Comparison of ENCODE assay signal across 27 cellular contexts in genomic region chr14:101500061-101500460, GRCh38.
DNase-seq lines count a peak whose midpoint lies in the region; ATAC-seq, FAIRE-seq and TF ChIP-seq lines count a peak whose summit lies in the region.
"Had no signal": no experiment of that assay in that cellular context is flagged by ENCODE, and none has a peak within 500 bp of the region (broad histone marks: within the 10 kb centered on the region; RNA-seq: fewer than 3 reads in every experiment).

No MANE protein-coding gene starts in this region.

- DNase-seq in right atrium auricular region (ENCODE audit: low spot score) (peak; percentile 50), left ventricle myocardium superior (no peak), astrocyte (ENCODE audit: low read depth) (no peak), neural crest cell (ENCODE audit: low read depth, low spot score) (no peak), tibial artery (peak; percentile 8 to 21), retina (no peak), HPDE6-E6E7 (ENCODE audit: extremely low spot score) (no peak), T-helper 17 cell (no peak)
- DNase-seq: C1 segment of cervical spinal cord; CD4-positive, alpha-beta memory T cell; COR-L47; DMS 273 treated with DMSO at 0.1 percent for 48 hours; DMS79; EL; GDM1; HCEC 1CT; NCI-H1048; NCI-H1417; NCI-H1694; NCI-H2029 treated with DMSO at 0.1 percent for 48 hours; NCI-H526 treated with DMSO at 0.1 percent for 48 hours; OCI-M1 had no signal

- no peaks in the 10 kb centered on the region for H3K4me1 ChIP-seq in right atrium auricular region
- no peaks in the 10 kb centered on the region for H3K4me1 ChIP-seq in astrocyte (ENCODE audit: insufficient read depth, low read length)
- no peaks in the 10 kb centered on the region for H3K4me1 ChIP-seq in tibial artery
- H3K4me1 ChIP-seq: Peyer's patch, SJSA1 had no signal

- H3K27ac Mint-ChIP-seq in astrocyte (ENCODE audit: unreplicated experiment) (peak overlapping the region; percentile 7), neural crest cell (ENCODE audit: unreplicated experiment) (peak overlapping the region; percentile 14), T-helper 17 cell (no peak overlapping the region)
- H3K27ac Mint-ChIP-seq: CD4-positive, alpha-beta memory T cell; GM23338 had no signal

- H3K36me3 ChIP-seq in right atrium auricular region (no peaks in the 10 kb centered on the region), astrocyte (ENCODE audit: insufficient read depth, low read length) (no peaks in the 10 kb centered on the region), tibial artery (no peaks in the 10 kb centered on the region)
- H3K36me3 ChIP-seq: Peyer's patch, SJSA1 had no signal

- ATAC-seq in left ventricle myocardium superior (no peak), T-helper 17 cell (no peak)
- ATAC-seq: A549, GM12878, GM23338 had no signal

- no peak overlapping the region for H3K4me2 ChIP-seq in astrocyte (ENCODE audit: low read length)
- H3K4me2 ChIP-seq: A549, GM23338 had no signal

- peaks cover 0 to 8% of the 10 kb centered on the region in 2 donors for H3K9me3 ChIP-seq in right atrium auricular region
- peaks cover 3% of the 10 kb centered on the region for H3K9me3 ChIP-seq in astrocyte (ENCODE audit: insufficient read depth, low read depth, low read length)
- peaks cover 0 to 6% (median 6%) of the 10 kb centered on the region in 3 donors for H3K9me3 ChIP-seq in tibial artery
- no peaks in the 10 kb centered on the region for H3K9me3 ChIP-seq in T-helper 17 cell (ENCODE audit: control insufficient read depth, low read length, poor library complexity, severe bottlenecking)
- H3K9me3 ChIP-seq: Peyer's patch, SJSA1 had no signal

- no peak overlapping the region for H3K9ac ChIP-seq in astrocyte (ENCODE audit: low read length)

- H3K4me1 Mint-ChIP-seq in astrocyte (ENCODE audit: low read depth, unreplicated experiment) (no peaks in the 10 kb centered on the region), neural crest cell (peaks cover 34% of the 10 kb centered on the region), T-helper 17 cell (no peaks in the 10 kb centered on the region)
- H3K4me1 Mint-ChIP-seq: CD4-positive, alpha-beta memory T cell had no signal

- intact Hi-C loops in left ventricle myocardium superior (cut with micrococcal nuclease) = no loop called here
- intact Hi-C loops in tibial artery (cut with DNase I; ENCODE audit: low total_unique reads) = no loop called here

- H4K20me1 ChIP-seq in astrocyte (ENCODE audit: insufficient read depth, low read length) = no peaks in the 10 kb centered on the region

- H3K4me3 Mint-ChIP-seq in astrocyte (ENCODE audit: unreplicated experiment) = no peak overlapping the region
- no peak overlapping the region for H3K4me3 Mint-ChIP-seq in neural crest cell
- H3K4me3 Mint-ChIP-seq in T-helper 17 cell = no peak overlapping the region
- H3K4me3 Mint-ChIP-seq: CD4-positive, alpha-beta memory T cell; GM23338 had no signal

- no peak overlapping the region for H3K27ac ChIP-seq in right atrium auricular region
- H3K27ac ChIP-seq in astrocyte (ENCODE audit: low read depth, low read length) = no peak overlapping the region
- no peak overlapping the region for H3K27ac ChIP-seq in tibial artery
- H3K27ac ChIP-seq: Peyer's patch, SJSA1 had no signal

- H3K36me3 Mint-ChIP-seq in astrocyte (ENCODE audit: low read depth, unreplicated experiment) = no peaks in the 10 kb centered on the region
- no peaks in the 10 kb centered on the region for H3K36me3 Mint-ChIP-seq in neural crest cell (ENCODE audit: low read depth)
- peaks cover 3% of the 10 kb centered on the region for H3K36me3 Mint-ChIP-seq in T-helper 17 cell (ENCODE audit: low read depth)
- H3K36me3 Mint-ChIP-seq: CD4-positive, alpha-beta memory T cell had no signal

- no peak for FAIRE-seq in astrocyte (lab: Jason Lieb, UNC)
- FAIRE-seq: A549, GM12878 had no signal

- H3K9me3 Mint-ChIP-seq in astrocyte (ENCODE audit: unreplicated experiment) = peaks cover 6% of the 10 kb centered on the region
- H3K9me3 Mint-ChIP-seq in neural crest cell = no peaks in the 10 kb centered on the region

- peaks cover 55% of the 10 kb centered on the region for H3K27me3 Mint-ChIP-seq in astrocyte (ENCODE audit: low read depth, unreplicated experiment)
- peaks cover 13% of the 10 kb centered on the region for H3K27me3 Mint-ChIP-seq in neural crest cell (ENCODE audit: low read depth)
- peaks cover 49% of the 10 kb centered on the region for H3K27me3 Mint-ChIP-seq in T-helper 17 cell

- H3K27me3 ChIP-seq in right atrium auricular region = no peaks in the 10 kb centered on the region
- peaks cover 15% of the 10 kb centered on the region for H3K27me3 ChIP-seq in astrocyte (ENCODE audit: insufficient read depth, low read length)
- peaks cover 0 to 47% of the 10 kb centered on the region in 2 donors for H3K27me3 ChIP-seq in tibial artery
- H3K27me3 ChIP-seq: Peyer's patch, SJSA1 had no signal

- no peak for TF ChIP-seq CTCF in right atrium auricular region (IDR thresholded peaks at IDR 0.05)
- TF ChIP-seq CTCF in astrocyte (IDR thresholded peaks at IDR 0.05; ENCODE audit: insufficient read depth, low read depth, low read length) = no peak
- no peak for TF ChIP-seq CTCF in neural crest cell (conservative IDR thresholded peaks at IDR 0.05)
- TF ChIP-seq CTCF in tibial artery (IDR thresholded peaks at IDR 0.05) = no peak

- H3K79me2 ChIP-seq in astrocyte (ENCODE audit: insufficient read depth, low read length) = no peaks in the 10 kb centered on the region

- no peak overlapping the region for H2AFZ ChIP-seq in astrocyte (ENCODE audit: low read depth, low read length)
- H2AFZ ChIP-seq: GM23338 had no signal

- H3K4me3 ChIP-seq in right atrium auricular region (no peak overlapping the region), astrocyte (ENCODE audit: insufficient read depth, low read depth, low read length) (no peak overlapping the region), tibial artery (no peak overlapping the region)
- H3K4me3 ChIP-seq: A549, GM12878, GM23338, Peyer's patch, SJSA1 had no signal

Comparison
In these comparisons a context has a peak if more than half of its experiments do, and no peak if none do; other contexts are left out.
1. DNase-seq: peak in right atrium auricular region (single experiment) and tibial artery (2 of 2); none in left ventricle myocardium superior (single experiment), astrocyte (single experiment), neural crest cell (single experiment), retina (single experiment), HPDE6-E6E7 (single experiment) and T-helper 17 cell (0 of 3).